Comparison of ENCODE assay signal across 37 cellular contexts in genomic region chr1:63023182-63023581, GRCh38.
"Had no signal": no experiment of that assay in that cellular context is flagged by ENCODE, and none has a peak within 500 bp of the region (broad histone marks: within the 10 kb centered on the region; RNA-seq: fewer than 3 reads in every experiment).

No MANE protein-coding gene starts in this region.

- H3K36me3 Mint-ChIP-seq: activated naive CD4-positive, alpha-beta T cell treated with anti-CD3 and anti-CD28 coated beads, Interleukin-2, amount 50 U/mL, for 24 hours; activated naive CD8-positive, alpha-beta T cell treated with anti-CD3 and anti-CD28 coated beads, Interleukin-2, amount 10 ng/mL, durations not matched to agents 7 days and 5 days had no signal

- H3K9me3 Mint-ChIP-seq: activated B cell treated with CpG ODN at 0.5 μM for 24 hours; activated naive CD8-positive, alpha-beta T cell treated with anti-CD3 and anti-CD28 coated beads, Interleukin-2, amount 10 ng/mL, durations not matched to agents 7 days and 5 days; activated T-helper 17 cell treated with anti-CD3 and anti-CD28 coated beads, Interleukin-2, amount 50 U/mL, for 72 hours; central memory CD8-positive, alpha-beta T cell had no signal

- H3K27ac Mint-ChIP-seq: activated B cell treated with CpG ODN at 0.5 μM for 24 hours; activated CD8-positive, alpha-beta T cell treated with anti-CD3 and anti-CD28 coated beads for 36 hours; activated naive CD4-positive, alpha-beta T cell treated with anti-CD3 and anti-CD28 coated beads, Interleukin-2, amount 50 U/mL, for 24 hours; activated naive CD8-positive, alpha-beta T cell treated with anti-CD3 and anti-CD28 coated beads, Interleukin-2, amount 10 ng/mL, durations not matched to agents 7 days and 5 days; activated T-cell treated with anti-CD3 and anti-CD28 coated beads, Interleukin-2, amount 50 U/mL, for 72 hours; activated T-helper 17 cell treated with anti-CD3 and anti-CD28 coated beads, Interleukin-2, amount 50 U/mL, for 72 hours had no signal

- H3K4me3 ChIP-seq: ascending aorta, cardiac muscle cell, SJCRH30, SK-N-MC had no signal

- H3K27ac ChIP-seq: ascending aorta, cardiac muscle cell, KMS-11, SJCRH30, SK-N-MC, VCaP had no signal

- H3K27me3 ChIP-seq: ascending aorta, cardiac muscle cell, SJCRH30 had no signal

- H3K4me3 Mint-ChIP-seq: activated B cell treated with CpG ODN at 0.5 μM for 24 hours; activated CD8-positive, alpha-beta T cell treated with anti-CD3 and anti-CD28 coated beads for 36 hours; activated naive CD4-positive, alpha-beta T cell treated with anti-CD3 and anti-CD28 coated beads, Interleukin-2, amount 50 U/mL, for 24 hours; activated naive CD8-positive, alpha-beta T cell treated with anti-CD3 and anti-CD28 coated beads, Interleukin-2, amount 10 ng/mL, durations not matched to agents 7 days and 5 days; activated T-cell treated with anti-CD3 and anti-CD28 coated beads, Interleukin-2, amount 50 U/mL, for 72 hours; activated T-helper 17 cell treated with anti-CD3 and anti-CD28 coated beads, Interleukin-2, amount 50 U/mL, for 72 hours; central memory CD8-positive, alpha-beta T cell had no signal

- H3K9me3 ChIP-seq: ascending aorta, SJCRH30 had no signal

- DNase-seq: activated B cell treated with CpG ODN at 0.5 μM for 24 hours; activated CD4-positive, alpha-beta T cell treated with anti-CD3 and anti-CD28 coated beads for 4 hours; activated CD4-positive, alpha-beta T cell treated with anti-CD3 and anti-CD28 coated beads, Interleukin-2, amount 50 U/mL, for 4 hours; activated CD4-positive, CD25-positive, alpha-beta regulatory T cell treated with anti-CD3 and anti-CD28 coated beads, Interleukin-2, amount 50 U/mL, for 72 hours; activated CD8-positive, alpha-beta T cell treated with anti-CD3 and anti-CD28 coated beads for 36 hours; activated effector memory CD4-positive, alpha-beta T cell treated with anti-CD3 and anti-CD28 coated beads, Interleukin-2, amount 50 U/mL, for 16 hours; activated naive CD4-positive, alpha-beta T cell treated with Interleukin-2 at 50 U/mL for 16 hours; activated naive CD8-positive, alpha-beta T cell treated with anti-CD3 and anti-CD28 coated beads, Interleukin-2, amount 10 ng/mL, durations not matched to agents 7 days and 5 days; activated T-cell treated with anti-CD3 and anti-CD28 coated beads, Interleukin-2, amount 50 U/mL, for 1 hour; activated T-cell treated with anti-CD3 and anti-CD28 coated beads, Interleukin-2, amount 50 U/mL, for 72 hours; amygdala; MM.1S; MV-4-11; NCI-H1092; NCI-H1436 treated with DMSO at 0.1 percent for 48 hours; NCI-H1694 treated with DMSO at 0.1 percent for 48 hours; NCI-H2029; NCI-H2171 treated with DMSO at 0.1 percent for 48 hours; NCI-H2227 treated with DMSO at 0.1 percent for 48 hours; NCI-H446; NCI-H510A treated with DMSO at 0.1 percent for 48 hours; NCI-H526 treated with DMSO at 0.1 percent for 48 hours; NCI-H774; SHP77; SJCRH30; SW 1271; T-helper 1 cell; T-helper 2 cell; T-helper 9 cell had no signal

- H3K4me1 Mint-ChIP-seq: activated B cell treated with CpG ODN at 0.5 μM for 24 hours; activated naive CD4-positive, alpha-beta T cell treated with anti-CD3 and anti-CD28 coated beads, Interleukin-2, amount 50 U/mL, for 24 hours; activated naive CD8-positive, alpha-beta T cell treated with anti-CD3 and anti-CD28 coated beads, Interleukin-2, amount 10 ng/mL, durations not matched to agents 7 days and 5 days; activated T-helper 17 cell treated with anti-CD3 and anti-CD28 coated beads, Interleukin-2, amount 50 U/mL, for 72 hours; central memory CD8-positive, alpha-beta T cell had no signal

- H3K36me3 ChIP-seq: ascending aorta, cardiac muscle cell, SJCRH30 had no signal

- H3K4me1 ChIP-seq: ascending aorta had no signal
